In the genomic region with DNA sequence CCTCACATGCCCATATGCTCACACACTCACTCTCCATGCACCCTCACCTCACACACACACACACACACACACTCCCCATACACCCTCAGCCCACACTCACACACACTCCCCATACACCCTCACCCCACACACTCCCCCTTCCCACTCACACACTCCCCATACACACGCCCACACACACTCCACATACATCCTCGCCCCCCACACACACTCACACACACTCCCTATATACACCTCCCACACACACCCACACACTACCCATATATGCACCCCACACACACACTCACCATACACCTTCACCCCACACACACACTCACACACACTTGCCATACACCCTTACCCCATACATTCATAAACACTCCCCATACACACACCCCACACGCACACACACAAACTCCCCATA, we compare ENCODE assay signal across 18 cellular contexts.
DNase-seq lines count a peak whose midpoint lies in the region; ATAC-seq and TF ChIP-seq lines count a peak whose summit lies in the region.
"Had no signal": no experiment of that assay in that cellular context is flagged by ENCODE, and none has a peak within 500 bp of the region (broad histone marks: within the 10 kb centered on the region; RNA-seq: fewer than 3 reads in every experiment).

No MANE protein-coding gene starts in this region.

- H2AK5ac ChIP-seq in IMR-90 (ENCODE audit: low read depth, low read length) (no peak overlapping the region), neuronal stem cell (ENCODE audit: low read depth, low read length) (no peak overlapping the region)

- no peak overlapping the region for H2BK20ac ChIP-seq in IMR-90 (ENCODE audit: low read depth, low read length)

- no peak overlapping the region for H3K4ac ChIP-seq in IMR-90 (ENCODE audit: low read depth, low read length)
- no peak overlapping the region for H3K4ac ChIP-seq in neuronal stem cell (ENCODE audit: low read length)

- POLR2A ChIA-PET in IMR-90 (lab: Charles Lee; ENCODE audit: unreplicated experiment) = no interaction called here

- no peak overlapping the region for H3K23ac ChIP-seq in IMR-90 (ENCODE audit: low read depth, low read length)
- no peak overlapping the region for H3K23ac ChIP-seq in neuronal stem cell (ENCODE audit: low read depth, low read length, poor library complexity)

- H3K9me3 Mint-ChIP-seq in activated T-helper 1 cell treated with anti-CD3 and anti-CD28 coated beads, Interleukin-12 subunit alpha, Interleukin-12 subunit beta, Interleukin-2, Interleukin-4 antibody, amounts not matched to agents 30 ng/mL and 10 ng/mL and 1 ng/mL, durations not matched to agents 14 hours and 24 hours and 36 hours = no peaks in the 10 kb centered on the region

- no peaks in the 10 kb centered on the region for H3K36me3 ChIP-seq in IMR-90 (ENCODE audit: control insufficient read depth, insufficient read depth, low read length)
- peaks cover 0 to 7% of the 10 kb centered on the region in 2 donors for H3K36me3 ChIP-seq in neuronal stem cell (replicated peaks in 1 of 2; ENCODE audit: control insufficient read depth in 2 of 2, insufficient read depth in 2 of 2, low read length in 2 of 2)
- H3K36me3 ChIP-seq in upper lobe of right lung = no peaks in the 10 kb centered on the region
- H3K36me3 ChIP-seq: BE2C, HAP-1 had no signal

- H4K8ac ChIP-seq in IMR-90 (ENCODE audit: low read depth in 2 of 2, low read length in 2 of 2) (no peak overlapping the region), neuronal stem cell (ENCODE audit: low read depth, low read length) (peak overlapping the region; percentile 20)

- no peak overlapping the region for H3K18ac ChIP-seq in IMR-90 (ENCODE audit: low read depth, low read length)
- peak overlapping the region; percentile 17 for H3K18ac ChIP-seq in neuronal stem cell (ENCODE audit: low read length)

- H3K9me1 ChIP-seq in IMR-90 (ENCODE audit: insufficient read depth, low read length) = no peaks in the 10 kb centered on the region

- H3K4me2 ChIP-seq in IMR-90 (ENCODE audit: low read depth, low read length) = no peak overlapping the region
- no peak overlapping the region for H3K4me2 ChIP-seq in neuronal stem cell (ENCODE audit: insufficient read depth, low read length, poor library complexity, severe bottlenecking)

- no peak overlapping the region for H2AK9ac ChIP-seq in IMR-90 (replicated peaks; ENCODE audit: low read depth, low read length, poor library complexity)

- dilution Hi-C loops in IMR-90 (cut with HindIII; ENCODE audit: low sequenced_read_pairs, unreplicated experiment) = no loop called here

- H3K27ac ChIP-seq in IMR-90 (ENCODE audit: insufficient read depth, low read length) = no peak overlapping the region
- peak overlapping the region; percentile 39 for H3K27ac ChIP-seq in cingulate gyrus (ENCODE audit: low read depth, low read length)
- no peak overlapping the region for H3K27ac ChIP-seq in neuronal stem cell (replicated peaks; ENCODE audit: low read length)
- H3K27ac ChIP-seq in upper lobe of right lung = no peak overlapping the region

- H3K27ac Mint-ChIP-seq in activated T-helper 1 cell treated with anti-CD3 and anti-CD28 coated beads, Interleukin-12 subunit alpha, Interleukin-12 subunit beta, Interleukin-2, Interleukin-4 antibody, amounts not matched to agents 30 ng/mL and 10 ng/mL and 1 ng/mL, durations not matched to agents 14 hours and 24 hours and 36 hours = no peak overlapping the region
- H3K27ac Mint-ChIP-seq: CD4-positive, CD25-positive, alpha-beta regulatory T cell; CD8-positive, alpha-beta memory T cell; IgD-negative memory B cell had no signal

- H2BK120ac ChIP-seq in IMR-90 (ENCODE audit: low read depth, low read length) (no peak overlapping the region), neuronal stem cell (ENCODE audit: low read depth, low read length) (no peak overlapping the region)

- WGBS in IMR-90 (ENCODE audit: extremely low coverage in 2 of 2, insufficient read length in 1 of 2), 2 experiments = 55 to 100% methylated on average over 1 to 3 of the region's 3 CpGs
- WGBS in neuronal stem cell (ENCODE audit: extremely low coverage in 2 of 2, insufficient read length in 2 of 2, insufficient replicate concordance in 1 of 2), 2 donors = 100% methylated on average over 1 to 3 of the region's 3 CpGs

- H3K9ac ChIP-seq in IMR-90 (ENCODE audit: low read depth, low read length) (no peak overlapping the region), neuronal stem cell (ENCODE audit: low read depth, low read length, poor library complexity) (no peak overlapping the region)

- H3K27me3 ChIP-seq in IMR-90 (ENCODE audit: control insufficient read depth, insufficient read depth, low read length) = no peaks in the 10 kb centered on the region
- no peaks in the 10 kb centered on the region for H3K27me3 ChIP-seq in neuronal stem cell (ENCODE audit: control insufficient read depth in 3 of 3, insufficient read depth in 3 of 3, low read depth in 1 of 3, low read length in 3 of 3)
- no peaks in the 10 kb centered on the region for H3K27me3 ChIP-seq in upper lobe of right lung
- H3K27me3 ChIP-seq: BE2C had no signal

- H2AFZ ChIP-seq in IMR-90 (replicated peaks; ENCODE audit: low read length, poor library complexity) = no peak overlapping the region
- H2AFZ ChIP-seq in neuronal stem cell (ENCODE audit: low read length) = no peak overlapping the region

- H2BK5ac ChIP-seq in IMR-90 (ENCODE audit: low read depth, low read length, poor library complexity, severe bottlenecking) (peak overlapping the region; percentile 65), neuronal stem cell (ENCODE audit: low read length) (no peak overlapping the region)

- no peak for TF ChIP-seq CTCF in IMR-90 (conservative IDR thresholded peaks at IDR 0.05; ENCODE audit: low read depth, low read length)
- no peak for TF ChIP-seq CTCF in upper lobe of right lung (IDR thresholded peaks at IDR 0.05)

- no peak for TF ChIP-seq RAD21 in IMR-90 (IDR thresholded peaks at IDR 0.05; ENCODE audit: low read length)

- H3K79me1 ChIP-seq in IMR-90 (ENCODE audit: low read depth in 1 of 2, low read length in 2 of 2) (no peaks in the 10 kb centered on the region), neuronal stem cell (ENCODE audit: low read depth, low read length) (no peaks in the 10 kb centered on the region)

- CTCF ChIA-PET in IMR-90 (lab: Yijun Ruan, JAX) = no interaction called here

- H3K4me1 ChIP-seq in IMR-90 (ENCODE audit: control insufficient read depth, insufficient read depth, low read length) (no peaks in the 10 kb centered on the region), neuronal stem cell (ENCODE audit: control insufficient read depth in 2 of 2, insufficient read depth in 1 of 2, low read depth in 1 of 2, low read length in 2 of 2) (no peaks in the 10 kb centered on the region), upper lobe of right lung (no peaks in the 10 kb centered on the region)
- H3K4me1 ChIP-seq: BE2C, HAP-1 had no signal

- no peaks in the 10 kb centered on the region for H3K27me3 Mint-ChIP-seq in activated T-helper 1 cell treated with anti-CD3 and anti-CD28 coated beads, Interleukin-12 subunit alpha, Interleukin-12 subunit beta, Interleukin-2, Interleukin-4 antibody, amounts not matched to agents 30 ng/mL and 10 ng/mL and 1 ng/mL, durations not matched to agents 14 hours and 24 hours and 36 hours (ENCODE audit: insufficient read depth)
- H3K27me3 Mint-ChIP-seq: CD4-positive, CD25-positive, alpha-beta regulatory T cell; CD8-positive, alpha-beta memory T cell; IgD-negative memory B cell had no signal

- DNase-seq in IMR-90 (no peak), neuronal stem cell (ENCODE audit: low spot score) (no peak), upper lobe of right lung (no peak), NCI-H2107 treated with DMSO at 0.1 percent for 48 hours (lab: John Stamatoyannopoulos, UW; ENCODE audit: unreplicated experiment) (no peak), NCI-H446 (lab: John Stamatoyannopoulos, UW) (no peak)
- no peak for DNase-seq in activated T-helper 1 cell treated with anti-CD3 and anti-CD28 coated beads, Interleukin-12 subunit alpha, Interleukin-12 subunit beta, Interleukin-2, Interleukin-4 antibody, amounts not matched to agents 30 ng/mL and 10 ng/mL and 1 ng/mL, durations not matched to agents 14 hours and 24 hours and 36 hours (ENCODE audit: low spot score)
- DNase-seq: ACHN; BE2C; C1 segment of cervical spinal cord; CD4-positive, CD25-positive, alpha-beta regulatory T cell; CD8-positive, alpha-beta memory T cell; COR-L47; GOT3; KG1 had no signal

- no peak overlapping the region for H3K4me3 ChIP-seq in IMR-90 (ENCODE audit: insufficient read depth, low read depth, low read length)
- H3K4me3 ChIP-seq in neuronal stem cell (ENCODE audit: low read length in 2 of 2) = no peak overlapping the region
- H3K4me3 ChIP-seq in upper lobe of right lung = no peak overlapping the region
- H3K4me3 ChIP-seq: HAP-1 had no signal

- no peaks in the 10 kb centered on the region for H3K36me3 Mint-ChIP-seq in activated T-helper 1 cell treated with anti-CD3 and anti-CD28 coated beads, Interleukin-12 subunit alpha, Interleukin-12 subunit beta, Interleukin-2, Interleukin-4 antibody, amounts not matched to agents 30 ng/mL and 10 ng/mL and 1 ng/mL, durations not matched to agents 14 hours and 24 hours and 36 hours (ENCODE audit: low read depth)
- H3K36me3 Mint-ChIP-seq: CD4-positive, CD25-positive, alpha-beta regulatory T cell; CD8-positive, alpha-beta memory T cell; IgD-negative memory B cell had no signal

- no peak overlapping the region for H3K56ac ChIP-seq in IMR-90 (ENCODE audit: extremely low read depth, insufficient read depth, low read length)

- in situ Hi-C loops in IMR-90 (cut with MboI; ENCODE audit: low sequenced_read_pairs) = no loop called here

- H3K14ac ChIP-seq in IMR-90 (replicated peaks; ENCODE audit: low read depth, low read length) = no peak overlapping the region
- peak overlapping the region; percentile 97 for H3K14ac ChIP-seq in neuronal stem cell (ENCODE audit: low read length)

- H2BK15ac ChIP-seq in IMR-90 (ENCODE audit: low read depth, low read length) (no peak overlapping the region), neuronal stem cell (ENCODE audit: low read length) (no peak overlapping the region)

- no TSS peak for BruUV-seq in IMR-90 (replicated peaks; lab: Mats Ljungman, UMichigan)

- no peak overlapping the region for H2BK12ac ChIP-seq in neuronal stem cell (ENCODE audit: low read length)

- intact Hi-C loops in IMR-90 (cut with micrococcal nuclease) (no loop called here), upper lobe of right lung (cut with DNase I) (no loop called here)
- intact Hi-C loops in activated T-helper 1 cell treated with anti-CD3 and anti-CD28 coated beads, Interleukin-12 subunit alpha, Interleukin-12 subunit beta, Interleukin-2, Interleukin-4 antibody, amounts not matched to agents 30 ng/mL and 10 ng/mL and 1 ng/mL, durations not matched to agents 14 hours and 24 hours and 36 hours (cut with micrococcal nuclease) = no loop called here

- no peaks in the 10 kb centered on the region for H3K4me1 Mint-ChIP-seq in activated T-helper 1 cell treated with anti-CD3 and anti-CD28 coated beads, Interleukin-12 subunit alpha, Interleukin-12 subunit beta, Interleukin-2, Interleukin-4 antibody, amounts not matched to agents 30 ng/mL and 10 ng/mL and 1 ng/mL, durations not matched to agents 14 hours and 24 hours and 36 hours (ENCODE audit: low read depth)
- H3K4me1 Mint-ChIP-seq: CD4-positive, CD25-positive, alpha-beta regulatory T cell; CD8-positive, alpha-beta memory T cell; IgD-negative memory B cell had no signal

- H3K9me3 ChIP-seq in IMR-90 (ENCODE audit: control insufficient read depth, insufficient read depth, low read length) (no peaks in the 10 kb centered on the region; the same call in 1 of the 2 replicates), neuronal stem cell (replicated peaks in 1 of 2; ENCODE audit: control insufficient read depth in 2 of 2, insufficient read depth in 1 of 2, low read depth in 1 of 2, low read length in 2 of 2) (peaks cover 0 to 6% of the 10 kb centered on the region in 2 donors), upper lobe of right lung (no peaks in the 10 kb centered on the region)
- H3K9me3 ChIP-seq: BE2C, HAP-1 had no signal

- ATAC-seq in IMR-90 (ENCODE audit: low read depth) (no peak), upper lobe of right lung (peak; percentile 33), GM19351 (IDR thresholded peaks at IDR 0.05; ENCODE audit: unreplicated experiment) (no peak)

- H4K91ac ChIP-seq in IMR-90 (ENCODE audit: insufficient read depth, low read depth, low read length) = no peak overlapping the region
- no peak overlapping the region for H4K91ac ChIP-seq in neuronal stem cell (ENCODE audit: low read depth, low read length, poor library complexity)

- H4K5ac ChIP-seq in IMR-90 (ENCODE audit: low read depth, low read length) = no peak overlapping the region

- H4K20me1 ChIP-seq in IMR-90 (ENCODE audit: insufficient read depth, low read length) = no peaks in the 10 kb centered on the region

- H3K4me3 Mint-ChIP-seq in activated T-helper 1 cell treated with anti-CD3 and anti-CD28 coated beads, Interleukin-12 subunit alpha, Interleukin-12 subunit beta, Interleukin-2, Interleukin-4 antibody, amounts not matched to agents 30 ng/mL and 10 ng/mL and 1 ng/mL, durations not matched to agents 14 hours and 24 hours and 36 hours = no peak overlapping the region
- H3K4me3 Mint-ChIP-seq: CD4-positive, CD25-positive, alpha-beta regulatory T cell; CD8-positive, alpha-beta memory T cell; IgD-negative memory B cell had no signal

- no peak for TF ChIP-seq POLR2A in IMR-90 (IDR thresholded peaks at IDR 0.05; ENCODE audit: low read depth, low read length)
